In the genomic region with DNA sequence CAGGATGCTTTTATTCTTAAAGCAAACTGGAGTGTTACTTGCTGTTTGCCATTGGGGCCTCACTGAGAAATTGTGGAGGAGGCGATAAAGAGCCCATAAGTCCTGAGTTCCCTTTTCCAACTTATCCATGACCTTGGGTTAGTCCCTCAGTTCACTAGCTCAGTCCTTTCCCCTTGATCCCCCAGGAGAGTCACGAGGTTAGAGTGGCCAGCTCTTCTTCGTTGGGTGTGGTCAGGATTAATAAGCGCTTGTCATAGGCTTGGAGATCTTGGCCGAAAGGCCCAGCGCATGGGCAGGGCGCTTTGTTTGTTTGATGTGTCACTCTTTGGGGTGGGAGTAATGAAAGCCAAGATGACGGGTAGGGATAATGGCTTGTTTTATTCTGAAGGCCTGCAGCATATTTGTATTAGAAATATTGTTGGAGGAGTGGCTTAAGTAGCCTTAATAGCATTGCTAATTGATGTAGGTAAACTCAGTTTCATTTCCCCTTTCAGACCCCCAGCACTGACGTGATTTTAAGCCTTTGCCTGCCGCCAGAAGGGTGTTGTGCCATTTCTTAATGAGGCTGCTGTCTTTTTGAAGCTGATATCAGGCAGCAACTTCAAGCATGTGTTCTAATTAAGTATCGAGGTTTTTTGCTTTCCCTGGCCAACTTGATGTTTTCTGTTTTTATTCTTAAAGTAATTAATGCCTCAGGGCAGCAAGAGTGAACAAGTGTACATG, we compare ENCODE assay signal across 16 cellular contexts. TPM values are rescaled to one million over a fixed set of nuclear protein-coding genes. Genes with fewer than 3 reads are reported as not detected.
DNase-seq lines count a peak whose midpoint lies in the region; ATAC-seq and TF ChIP-seq lines count a peak whose summit lies in the region.
"Had no signal": no experiment of that assay in that cellular context is flagged by ENCODE, and none has a peak within 500 bp of the region (broad histone marks: within the 10 kb centered on the region; RNA-seq: fewer than 3 reads in every experiment).

No MANE protein-coding gene starts in this region.

- H3F3A ChIP-seq in DOHH2 (ENCODE audit: control insufficient read depth, insufficient read depth) = peaks cover 6% of the 10 kb centered on the region; the same call in 1 of the 2 replicates

- CTCF ChIA-PET in activated CD4-positive, alpha-beta memory T cell treated with anti-CD3 and anti-CD28 coated beads, Interleukin-2, amount 10 ng/mL, durations not matched to agents 7 days and 5 days (lab: Charles Lee) = interaction anchor here (0.7 to 4.7 kb wide), 2 partner anchors 16 to 17 kb away, joined by 3 to 28 read pairs; no protein-coding TSS in a partner anchor

- H3K9me3 ChIP-seq in DOHH2 (ENCODE audit: control insufficient read depth, insufficient read depth, low read length) = no peaks in the 10 kb centered on the region
- no peaks in the 10 kb centered on the region for H3K9me3 ChIP-seq in esophagus (ENCODE audit: control insufficient read depth in 2 of 2, insufficient read depth in 1 of 2, low read depth in 1 of 2, low read length in 1 of 2)
- H3K9me3 ChIP-seq: mucosa of descending colon, upper lobe of left lung had no signal

- POLR2A ChIA-PET in activated CD4-positive, alpha-beta memory T cell treated with anti-CD3 and anti-CD28 coated beads, Interleukin-2, amount 10 ng/mL, durations not matched to agents 7 days and 5 days (lab: Charles Lee) = interaction anchor here (0.6 kb wide), 1 partner anchor 700 kb away, joined by 3 read pairs; no protein-coding TSS in a partner anchor

- DNase-seq in NAMALWA (ENCODE audit: low spot score) (peak; percentile 83), lower leg skin (ENCODE audit: low spot score in 2 of 2) (no peak)
- no peak for DNase-seq in activated CD4-positive, alpha-beta memory T cell treated with anti-CD3 and anti-CD28 coated beads, Interleukin-2, amount 10 ng/mL, durations not matched to agents 7 days and 5 days
- DNase-seq in effector CD8-positive, alpha-beta T cell (lab: John Stamatoyannopoulos, UW) = no peak
- DNase-seq: aorta, foreskin keratinocyte, mucosa of descending colon, NCI-H2081, OCI-M1, upper lobe of left lung had no signal

- H3K36me3 Mint-ChIP-seq in activated CD4-positive, alpha-beta memory T cell treated with anti-CD3 and anti-CD28 coated beads, Interleukin-2, amount 10 ng/mL, durations not matched to agents 7 days and 5 days (ENCODE audit: low read depth) = peaks cover 7% of the 10 kb centered on the region
- H3K36me3 Mint-ChIP-seq: IgD-negative memory B cell had no signal

- intact Hi-C loops in lower leg skin (cut with DNase I; ENCODE audit: low total_unique reads) = no loop called here

- 68 to 70% methylated on average over 11 of the region's 11 CpGs for WGBS in esophagus, 2 donors
- 77 to 78% methylated on average over 11 of the region's 11 CpGs for WGBS in lower leg skin, 2 donors

- H3K9me3 Mint-ChIP-seq in activated CD4-positive, alpha-beta memory T cell treated with anti-CD3 and anti-CD28 coated beads, Interleukin-2, amount 10 ng/mL, durations not matched to agents 7 days and 5 days = no peaks in the 10 kb centered on the region
- H3K9me3 Mint-ChIP-seq: activated T-helper 17 cell treated with anti-CD3 and anti-CD28 coated beads, Interleukin-2, amount 50 U/mL, for 72 hours; IgD-negative memory B cell had no signal

- no peaks in the 10 kb centered on the region for H3K79me2 ChIP-seq in DOHH2 (ENCODE audit: control insufficient read depth, low read length)

- TF ChIP-seq CTCF in DOHH2 (IDR thresholded peaks at IDR 0.05; ENCODE audit: low read depth, low read length, poor library complexity, severe bottlenecking) (no peak), lower leg skin (IDR thresholded peaks at IDR 0.05) (no peak)

- H3K27me3 ChIP-seq in DOHH2 (ENCODE audit: control insufficient read depth, low read length) (no peaks in the 10 kb centered on the region), esophagus (ENCODE audit: control insufficient read depth in 1 of 2, insufficient read depth in 2 of 2, low read length in 2 of 2) (no peaks in the 10 kb centered on the region)
- H3K27me3 ChIP-seq: foreskin keratinocyte, upper lobe of left lung had no signal

- peak; percentile 73 for ATAC-seq in GM19351 (IDR thresholded peaks at IDR 0.05; ENCODE audit: unreplicated experiment)
- ATAC-seq in GM21717 (IDR thresholded peaks at IDR 0.05; ENCODE audit: unreplicated experiment) = no peak
- ATAC-seq: activated T-helper 17 cell treated with anti-CD3 and anti-CD28 coated beads, Interleukin-2, amount 50 U/mL, for 72 hours; foreskin keratinocyte; mucosa of descending colon had no signal

- H3K27ac Mint-ChIP-seq in activated CD4-positive, alpha-beta memory T cell treated with anti-CD3 and anti-CD28 coated beads, Interleukin-2, amount 10 ng/mL, durations not matched to agents 7 days and 5 days = no peak overlapping the region
- H3K27ac Mint-ChIP-seq: activated T-helper 17 cell treated with anti-CD3 and anti-CD28 coated beads, Interleukin-2, amount 50 U/mL, for 72 hours had no signal

- H4K20me1 ChIP-seq in DOHH2 (ENCODE audit: control insufficient read depth, insufficient read depth, low read depth, low read length) = no peaks in the 10 kb centered on the region

- peak overlapping the region; percentile 1; the same call in 1 of the 2 replicates for H3K4me3 ChIP-seq in DOHH2 (ENCODE audit: low read length)
- H3K4me3 ChIP-seq in esophagus (ENCODE audit: low read depth in 1 of 2, low read length in 2 of 2) = no peak overlapping the region
- no peak overlapping the region for H3K4me3 ChIP-seq in lower leg skin (ENCODE audit: low read depth, poor library complexity, severe bottlenecking)
- H3K4me3 ChIP-seq: mucosa of descending colon, upper lobe of left lung had no signal

- peaks cover 36% of the 10 kb centered on the region for H3K4me1 Mint-ChIP-seq in activated CD4-positive, alpha-beta memory T cell treated with anti-CD3 and anti-CD28 coated beads, Interleukin-2, amount 10 ng/mL, durations not matched to agents 7 days and 5 days

- no peak for TF ChIP-seq POLR2A in lower leg skin (IDR thresholded peaks at IDR 0.05)

- H3K36me3 ChIP-seq in DOHH2 (ENCODE audit: control insufficient read depth, low read length) (peaks cover 6% of the 10 kb centered on the region; the same call in 1 of the 2 replicates), esophagus (ENCODE audit: control insufficient read depth in 2 of 2, insufficient read depth in 2 of 2, low read length in 1 of 2) (peaks cover 6 to 13% of the 10 kb centered on the region in 2 donors)
- H3K36me3 ChIP-seq: upper lobe of left lung had no signal

- peaks cover 1% of the 10 kb centered on the region for H3K27me3 Mint-ChIP-seq in activated CD4-positive, alpha-beta memory T cell treated with anti-CD3 and anti-CD28 coated beads, Interleukin-2, amount 10 ng/mL, durations not matched to agents 7 days and 5 days
- H3K27me3 Mint-ChIP-seq: activated T-helper 17 cell treated with anti-CD3 and anti-CD28 coated beads, Interleukin-2, amount 50 U/mL, for 72 hours; IgD-negative memory B cell had no signal

- H3K4me2 ChIP-seq in DOHH2 (ENCODE audit: low read length) = peak overlapping the region; percentile 41

- peak overlapping the region; percentile 26; the same call in 1 of the 2 replicates for H3K27ac ChIP-seq in DOHH2 (ENCODE audit: low read depth, low read length)
- H3K27ac ChIP-seq in esophagus (ENCODE audit: low read depth in 2 of 2, low read length in 1 of 2) = peak overlapping the region; percentile 55 to 78
- H3K27ac ChIP-seq: foreskin keratinocyte, upper lobe of left lung had no signal

- peaks cover 61% of the 10 kb centered on the region for H3K4me1 ChIP-seq in DOHH2 (ENCODE audit: control insufficient read depth, low read length)
- peaks cover 0 to 1% of the 10 kb centered on the region in 2 donors for H3K4me1 ChIP-seq in esophagus (ENCODE audit: control insufficient read depth in 2 of 2, insufficient read depth in 2 of 2, low read length in 1 of 2)

- no peaks in the 10 kb centered on the region for H3K9me2 ChIP-seq in DOHH2 (replicated peaks; ENCODE audit: control insufficient read depth, low read length)

- H3K4me3 Mint-ChIP-seq in activated CD4-positive, alpha-beta memory T cell treated with anti-CD3 and anti-CD28 coated beads, Interleukin-2, amount 10 ng/mL, durations not matched to agents 7 days and 5 days = no peak overlapping the region
- H3K4me3 Mint-ChIP-seq: activated T-helper 17 cell treated with anti-CD3 and anti-CD28 coated beads, Interleukin-2, amount 50 U/mL, for 72 hours; IgD-negative memory B cell had no signal

RNA-seq across cellular contexts. Expression of a gene that starts 15.7 kb away (rescaled TPM):
- polyA plus RNA-seq in esophagus = 10 to 100 TPM; 61.8 to 94.7 TPM
- 1 to 10 TPM; 1.2 to 2.0 TPM for total RNA-seq in activated CD4-positive, alpha-beta memory T cell treated with anti-CD3 and anti-CD28 coated beads, Interleukin-2, amount 10 ng/mL, durations not matched to agents 7 days and 5 days
- 100 to 1,000 TPM; 104 to 134 (median 115) TPM for total RNA-seq in lower leg skin

Comparison
In these comparisons a context has a peak if more than half of its experiments do, and no peak if none do; other contexts are left out.
1. RNA of a gene that starts 15.7 kb away (total RNA-seq): 104 to 134 TPM in lower leg skin; 1.2 to 2.0 TPM in activated CD4-positive, alpha-beta memory T cell treated with anti-CD3 and anti-CD28 coated beads, Interleukin-2, amount 10 ng/mL, durations not matched to agents 7 days and 5 days; every median in the first group is over 10 times any median in the second.